1 cellular context compared by ENCODE assay signal in the genomic region with DNA sequence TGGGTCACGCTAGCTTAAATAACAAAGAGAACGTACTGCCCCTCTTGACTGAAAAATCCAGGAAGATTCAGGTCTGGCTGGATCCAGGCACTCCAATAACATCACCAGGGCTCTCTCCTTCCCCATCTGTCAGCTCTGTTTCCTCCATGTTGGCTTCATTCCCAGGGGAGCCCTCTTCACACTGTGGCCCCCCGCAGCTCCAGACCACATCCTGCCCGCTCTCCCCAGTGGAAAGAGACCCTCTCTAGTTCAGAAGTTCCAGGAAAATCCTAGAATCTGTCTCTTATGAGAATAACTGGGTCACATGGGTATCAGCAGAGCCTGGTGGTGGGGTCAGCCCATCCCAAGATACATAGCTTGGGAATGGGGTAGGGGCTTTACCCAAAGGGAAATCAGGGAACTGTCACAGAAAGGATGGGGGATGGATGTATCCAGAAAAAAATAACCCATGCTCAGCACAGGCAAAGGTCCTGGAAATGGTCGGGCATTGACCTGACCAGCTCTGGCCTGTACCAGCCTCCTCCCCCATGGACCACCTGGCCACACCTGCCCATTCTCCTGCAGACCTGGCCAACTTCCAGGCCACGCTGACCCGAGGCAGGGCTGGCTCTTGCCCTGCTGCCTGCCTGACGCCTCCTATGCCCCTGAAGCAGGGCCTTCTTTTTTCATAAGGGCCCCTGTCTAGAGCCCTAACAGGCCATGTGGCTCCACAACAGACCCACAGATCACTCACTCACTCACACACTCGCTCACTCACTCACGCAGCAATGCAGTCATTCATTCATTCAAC.
TF ChIP-seq lines count a peak whose summit lies in the region.

No MANE protein-coding gene starts in this region.

TF ChIP-seq in WTC11, 78 proteins besides CTCF, POLR2A, EP300 and RAD21 (continued from another document):
- TF ChIP-seq, protein P1, sequence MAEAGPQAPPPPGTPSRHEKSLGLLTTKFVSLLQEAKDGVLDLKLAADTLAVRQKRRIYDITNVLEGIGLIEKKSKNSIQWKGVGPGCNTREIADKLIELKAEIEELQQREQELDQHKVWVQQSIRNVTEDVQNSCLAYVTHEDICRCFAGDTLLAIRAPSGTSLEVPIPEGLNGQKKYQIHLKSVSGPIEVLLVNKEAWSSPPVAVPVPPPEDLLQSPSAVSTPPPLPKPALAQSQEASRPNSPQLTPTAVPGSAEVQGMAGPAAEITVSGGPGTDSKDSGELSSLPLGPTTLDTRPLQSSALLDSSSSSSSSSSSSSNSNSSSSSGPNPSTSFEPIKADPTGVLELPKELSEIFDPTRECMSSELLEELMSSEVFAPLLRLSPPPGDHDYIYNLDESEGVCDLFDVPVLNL (CRISPR knock-in tag; IDR thresholded peaks at IDR 0.05; ENCODE audit: borderline replicate concordance, low read depth) = no peak
- TF ChIP-seq ZNF416 (CRISPR knock-in tag; IDR thresholded peaks at IDR 0.05) = no peak
- TF ChIP-seq, protein P2, sequence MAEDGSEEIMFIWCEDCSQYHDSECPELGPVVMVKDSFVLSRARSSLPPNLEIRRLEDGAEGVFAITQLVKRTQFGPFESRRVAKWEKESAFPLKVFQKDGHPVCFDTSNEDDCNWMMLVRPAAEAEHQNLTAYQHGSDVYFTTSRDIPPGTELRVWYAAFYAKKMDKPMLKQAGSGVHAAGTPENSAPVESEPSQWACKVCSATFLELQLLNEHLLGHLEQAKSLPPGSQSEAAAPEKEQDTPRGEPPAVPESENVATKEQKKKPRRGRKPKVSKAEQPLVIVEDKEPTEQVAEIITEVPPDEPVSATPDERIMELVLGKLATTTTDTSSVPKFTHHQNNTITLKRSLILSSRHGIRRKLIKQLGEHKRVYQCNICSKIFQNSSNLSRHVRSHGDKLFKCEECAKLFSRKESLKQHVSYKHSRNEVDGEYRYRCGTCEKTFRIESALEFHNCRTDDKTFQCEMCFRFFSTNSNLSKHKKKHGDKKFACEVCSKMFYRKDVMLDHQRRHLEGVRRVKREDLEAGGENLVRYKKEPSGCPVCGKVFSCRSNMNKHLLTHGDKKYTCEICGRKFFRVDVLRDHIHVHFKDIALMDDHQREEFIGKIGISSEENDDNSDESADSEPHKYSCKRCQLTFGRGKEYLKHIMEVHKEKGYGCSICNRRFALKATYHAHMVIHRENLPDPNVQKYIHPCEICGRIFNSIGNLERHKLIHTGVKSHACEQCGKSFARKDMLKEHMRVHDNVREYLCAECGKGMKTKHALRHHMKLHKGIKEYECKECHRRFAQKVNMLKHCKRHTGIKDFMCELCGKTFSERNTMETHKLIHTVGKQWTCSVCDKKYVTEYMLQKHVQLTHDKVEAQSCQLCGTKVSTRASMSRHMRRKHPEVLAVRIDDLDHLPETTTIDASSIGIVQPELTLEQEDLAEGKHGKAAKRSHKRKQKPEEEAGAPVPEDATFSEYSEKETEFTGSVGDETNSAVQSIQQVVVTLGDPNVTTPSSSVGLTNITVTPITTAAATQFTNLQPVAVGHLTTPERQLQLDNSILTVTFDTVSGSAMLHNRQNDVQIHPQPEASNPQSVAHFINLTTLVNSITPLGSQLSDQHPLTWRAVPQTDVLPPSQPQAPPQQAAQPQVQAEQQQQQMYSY (CRISPR knock-in tag; IDR thresholded peaks at IDR 0.05) = no peak
TF ChIP-seq in WTC11: peak in this region for 0.
